Comparison of ENCODE assay signal across 10 cellular contexts in genomic region chr22:17964647-17965046, GRCh38. TPM values are rescaled to one million over a fixed set of nuclear protein-coding genes. Genes with fewer than 3 reads are reported as not detected.
DNase-seq lines count a peak whose midpoint lies in the region; ATAC-seq and TF ChIP-seq lines count a peak whose summit lies in the region.
"Had no signal": no experiment of that assay in that cellular context is flagged by ENCODE, and none has a peak within 500 bp of the region (broad histone marks: within the 10 kb centered on the region; RNA-seq: fewer than 3 reads in every experiment).

No MANE protein-coding gene starts in this region.

- H3K79me2 ChIP-seq in PC-9 (ENCODE audit: low read depth), result peaks cover 6% of the 10 kb centered on the region; the same call in 1 of the 2 replicates

- TF ChIP-seq CTCF in dorsolateral prefrontal cortex (IDR thresholded peaks at IDR 0.05 in 54 of 56, conservative IDR thresholded peaks at IDR 0.05 in 2 of 56; ENCODE audit: low read depth in 1 of 56, partially characterized antibody in 56 of 56), result no peak
- TF ChIP-seq CTCF in PC-9 (conservative IDR thresholded peaks at IDR 0.05), result no peak

- H2AK5ac ChIP-seq in neuronal stem cell (ENCODE audit: low read depth, low read length), result no peak overlapping the region

- H2BK5ac ChIP-seq in neuronal stem cell (ENCODE audit: low read length), result no peak overlapping the region

- ATAC-seq in GM18868 (IDR thresholded peaks at IDR 0.05; ENCODE audit: unreplicated experiment) (peak; percentile 90), HG02571 (IDR thresholded peaks at IDR 0.05; ENCODE audit: unreplicated experiment) (peak; percentile 61), HG03571 (IDR thresholded peaks at IDR 0.05; ENCODE audit: unreplicated experiment) (peak; percentile 62), GM21367 (IDR thresholded peaks at IDR 0.05; ENCODE audit: unreplicated experiment) (no peak)

- H3K4me3 ChIP-seq in neuronal stem cell (ENCODE audit: low read length in 2 of 2) (no peak overlapping the region), dorsolateral prefrontal cortex (no peak overlapping the region), PC-9 (no peak overlapping the region)

- no peak overlapping the region for H4K91ac ChIP-seq in neuronal stem cell (ENCODE audit: low read depth, low read length, poor library complexity)

- H3K27me3 ChIP-seq in neuronal stem cell (ENCODE audit: control insufficient read depth in 3 of 3, insufficient read depth in 3 of 3, low read depth in 1 of 3, low read length in 3 of 3), result no peaks in the 10 kb centered on the region
- H3K27me3 ChIP-seq in dorsolateral prefrontal cortex, result no peaks in the 10 kb centered on the region
- H3K27me3 ChIP-seq in PC-9 (ENCODE audit: insufficient read depth, low read depth), result no peaks in the 10 kb centered on the region

- POLR2A ChIA-PET in PC-9 (lab: Charles Lee; ENCODE audit: unreplicated experiment), result no interaction called here

- no peak overlapping the region for H3K18ac ChIP-seq in neuronal stem cell (ENCODE audit: low read length)

- H3K4ac ChIP-seq in neuronal stem cell (ENCODE audit: low read length), result no peak overlapping the region

- H3K4me2 ChIP-seq in neuronal stem cell (ENCODE audit: insufficient read depth, low read length, poor library complexity, severe bottlenecking) (no peak overlapping the region), PC-9 (no peak overlapping the region)

- H4K20me1 ChIP-seq in PC-9 (ENCODE audit: insufficient read depth), result no peaks in the 10 kb centered on the region

- peaks cover 10% of the 10 kb centered on the region for H3K79me1 ChIP-seq in neuronal stem cell (ENCODE audit: low read depth, low read length)

- H3K9me3 ChIP-seq in neuronal stem cell (replicated peaks in 1 of 2; ENCODE audit: control insufficient read depth in 2 of 2, insufficient read depth in 1 of 2, low read depth in 1 of 2, low read length in 2 of 2) (no peaks in the 10 kb centered on the region), PC-9 (ENCODE audit: insufficient read depth, low read depth) (no peaks in the 10 kb centered on the region)

- no peak overlapping the region for H3K14ac ChIP-seq in neuronal stem cell (ENCODE audit: low read length)

- H3K23ac ChIP-seq in neuronal stem cell (ENCODE audit: low read depth, low read length, poor library complexity), result no peak overlapping the region

- H2BK12ac ChIP-seq in neuronal stem cell (ENCODE audit: low read length), result no peak overlapping the region

- no peak overlapping the region for H3K9ac ChIP-seq in neuronal stem cell (ENCODE audit: low read depth, low read length, poor library complexity)

- CTCF ChIA-PET in PC-9 (lab: Charles Lee), result no interaction called here

- no peaks in the 10 kb centered on the region for H3K9me2 ChIP-seq in PC-9 (ENCODE audit: insufficient read depth)

- H2BK120ac ChIP-seq in neuronal stem cell (ENCODE audit: low read depth, low read length), result no peak overlapping the region

- DNase-seq in neuronal stem cell (ENCODE audit: low spot score) (no peak), dorsolateral prefrontal cortex (no peak), NCI-H187 (lab: John Stamatoyannopoulos, UW) (no peak), PC-9 (no peak)
- DNase-seq: activated CD8-positive, alpha-beta memory T cell treated with anti-CD3 and anti-CD28 coated beads, Interleukin-2, amount 50 U/mL, for 4 hours; RPMI8226 had no signal

- BruUV-seq in PC-9 (replicated peaks; lab: Mats Ljungman, UMichigan), result no TSS peak

- H2AFZ ChIP-seq in neuronal stem cell (ENCODE audit: low read length) (peak overlapping the region; percentile 41), PC-9 (no peak overlapping the region)

- H3K27ac ChIP-seq in neuronal stem cell (replicated peaks; ENCODE audit: low read length) (no peak overlapping the region), dorsolateral prefrontal cortex (peak overlapping the region in 4 of 59 donors; percentile 16 to 79 (median 36)), PC-9 (no peak overlapping the region)

- peaks cover 0 to 1% of the 10 kb centered on the region in 2 donors for H3K36me3 ChIP-seq in neuronal stem cell (replicated peaks in 1 of 2; ENCODE audit: control insufficient read depth in 2 of 2, insufficient read depth in 2 of 2, low read length in 2 of 2)
- H3K36me3 ChIP-seq in PC-9 (ENCODE audit: low read depth), result no peaks in the 10 kb centered on the region; the same call in 1 of the 2 replicates

- intact Hi-C loops in dorsolateral prefrontal cortex (cut with DNase I) (no loop called here), PC-9 (cut with micrococcal nuclease; ENCODE audit: unreplicated experiment) (loop anchor here (10.0 kb wide), 1 partner anchor 50 kb away; no protein-coding TSS in a partner anchor)

- no CpG with 5 or more reads among the region's 10 CpGs for WGBS in neuronal stem cell (ENCODE audit: extremely low coverage in 2 of 2, insufficient read length in 2 of 2, insufficient replicate concordance in 1 of 2), 2 donors

- no peak overlapping the region for H4K8ac ChIP-seq in neuronal stem cell (ENCODE audit: low read depth, low read length)

- peaks cover 9 to 26% of the 10 kb centered on the region in 2 donors for H3K4me1 ChIP-seq in neuronal stem cell (ENCODE audit: control insufficient read depth in 2 of 2, insufficient read depth in 1 of 2, low read depth in 1 of 2, low read length in 2 of 2)
- 0 out of 2 replicates have a peak, but pooled peaks cover 5% of the 10 kb centered on the region for H3K4me1 ChIP-seq in PC-9 (replicated peaks; ENCODE audit: insufficient read depth)

- no peaks in the 10 kb centered on the region for H3F3A ChIP-seq in PC-9 (ENCODE audit: insufficient read depth, low read depth)

- no peak overlapping the region for H2BK15ac ChIP-seq in neuronal stem cell (ENCODE audit: low read length)

RNA-seq across cellular contexts. Expression of gene MICAL3, which starts 59.7 kb away (rescaled TPM):
- 9.6 TPM for polyA plus RNA-seq in neuronal stem cell (2013, experiment 1 of 2)
- polyA plus RNA-seq in neuronal stem cell (2013, experiment 2 of 2), result 9.0 TPM
- 100 to 1,000 TPM; 126 to 274 (median 183) TPM for total RNA-seq in dorsolateral prefrontal cortex
- total RNA-seq in PC-9 (2021), result 23.8 and 27.4 TPM in 2 replicates
